8 cellular contexts compared by ENCODE assay signal in the genomic region with DNA sequence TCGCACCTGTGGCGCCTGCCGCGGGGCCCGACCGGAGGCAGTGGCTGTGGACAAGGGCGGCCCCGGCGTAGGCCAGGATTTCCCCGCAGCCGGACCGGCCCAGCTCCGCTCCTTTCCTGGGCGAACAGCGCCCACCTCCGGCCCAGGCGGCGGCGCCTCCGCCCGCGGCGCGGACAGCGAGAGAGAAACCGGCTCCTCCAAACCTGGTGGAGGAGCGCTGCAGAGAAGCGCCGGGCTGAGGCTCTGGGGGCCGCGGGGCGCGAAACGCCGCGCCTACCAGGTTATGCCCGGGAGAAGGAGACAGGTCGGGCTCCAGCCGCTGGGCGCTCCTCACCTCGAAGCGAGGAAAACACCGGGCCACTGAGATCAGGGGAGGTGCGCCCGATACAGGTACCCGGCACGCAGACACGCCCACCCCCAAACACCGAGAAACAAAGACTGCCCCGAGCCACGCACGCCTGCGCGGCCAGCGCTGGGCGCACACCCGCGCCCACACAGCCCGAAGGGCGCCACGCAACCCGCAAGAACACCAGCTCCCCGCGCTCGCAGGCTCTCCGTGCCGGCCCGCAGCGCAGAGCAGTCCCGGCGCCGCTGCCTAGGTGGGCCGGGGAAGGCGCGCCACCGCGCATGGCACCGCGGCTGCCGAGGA. TPM values are rescaled to one million over a fixed set of nuclear protein-coding genes. Genes with fewer than 3 reads are reported as not detected.
A peak's percentile ranks its signal among the peaks of the same experiment; 100 is the strongest.
DNase-seq lines count a peak whose midpoint lies in the region; ATAC-seq, FAIRE-seq and TF ChIP-seq lines count a peak whose summit lies in the region.

No MANE protein-coding gene starts in this region.

- intact Hi-C loops in ovary (cut with DNase I), result loop anchor here in 1 of 4 donors (10.0 kb wide), 1 partner anchor 1819 kb away; no protein-coding TSS in a partner anchor

- TF ChIP-seq EP300 in ovary (IDR thresholded peaks at IDR 0.05), result no peak

- ATAC-seq in GM18873 (IDR thresholded peaks at IDR 0.05; ENCODE audit: low FRiP score, unreplicated experiment), result no peak
- no peak for ATAC-seq in HG03097 (IDR thresholded peaks at IDR 0.05; ENCODE audit: low FRiP score, unreplicated experiment)
- no peak for ATAC-seq in HG03025 (IDR thresholded peaks at IDR 0.05; ENCODE audit: low FRiP score, unreplicated experiment)

- no peak for TF ChIP-seq POLR2A in ovary (IDR thresholded peaks at IDR 0.05)

- no peak for FAIRE-seq in frontal cortex (lab: Jason Lieb, UNC)

- no peak overlapping the region for H3K27ac ChIP-seq in ovary

- TF ChIP-seq CTCF in GM13976 (IDR thresholded peaks at IDR 0.05; ENCODE audit: borderline replicate concordance, control extremely low read depth, extremely low read depth, insufficient read depth, missing control alignments), result peak; percentile 61
- no peak for TF ChIP-seq CTCF in ovary (IDR thresholded peaks at IDR 0.05)

- no peaks in the 10 kb centered on the region for H3K36me3 ChIP-seq in ovary

- no peak overlapping the region for H3K4me3 ChIP-seq in ovary

- no peaks in the 10 kb centered on the region for H3K9me3 ChIP-seq in ovary

- in situ Hi-C loops in GM13976 (cut with MboI; ENCODE audit: low sequenced_read_pairs, unreplicated experiment), result no loop called here

- 3 to 13% (median 5%) methylated on average over 78 to 80 of the region's 80 CpGs for WGBS in ovary, 3 donors

- DNase-seq in GM13976 (ENCODE audit: low spot score) (peak; percentile 83), NCI-H1105 treated with DMSO at 0.1 percent for 48 hours (lab: John Stamatoyannopoulos, UW) (peak; percentile 16), frontal cortex (ENCODE audit: low spot score in 2 of 2) (peak; percentile 58 to 70), ovary (peak in 3 of 5 donors; percentile 28 to 53 (median 50)), NCI-H2196 (lab: John Stamatoyannopoulos, UW; ENCODE audit: unreplicated experiment) (no peak)

- peaks cover 2% of the 10 kb centered on the region for H3K4me1 ChIP-seq in ovary (ENCODE audit: insufficient read depth)

- H3K27me3 ChIP-seq in ovary, result no peaks in the 10 kb centered on the region

RNA-seq across cellular contexts. Expression of gene GRID1, which starts 3.3 kb away (rescaled TPM):
- 12.6 TPM for total RNA-seq in frontal cortex
- 1 to 10 TPM in 6 of 7 donors, under 1 TPM in 1; 0.99 to 6.2 (median 1.8) TPM for total RNA-seq in ovary
- polyA plus RNA-seq in ovary, result 1 to 10 TPM in 1 of 2 donors, under 1 TPM in 1; 0.57 to 2.7 TPM
